2 cellular contexts compared by ENCODE assay signal in the genomic region with DNA sequence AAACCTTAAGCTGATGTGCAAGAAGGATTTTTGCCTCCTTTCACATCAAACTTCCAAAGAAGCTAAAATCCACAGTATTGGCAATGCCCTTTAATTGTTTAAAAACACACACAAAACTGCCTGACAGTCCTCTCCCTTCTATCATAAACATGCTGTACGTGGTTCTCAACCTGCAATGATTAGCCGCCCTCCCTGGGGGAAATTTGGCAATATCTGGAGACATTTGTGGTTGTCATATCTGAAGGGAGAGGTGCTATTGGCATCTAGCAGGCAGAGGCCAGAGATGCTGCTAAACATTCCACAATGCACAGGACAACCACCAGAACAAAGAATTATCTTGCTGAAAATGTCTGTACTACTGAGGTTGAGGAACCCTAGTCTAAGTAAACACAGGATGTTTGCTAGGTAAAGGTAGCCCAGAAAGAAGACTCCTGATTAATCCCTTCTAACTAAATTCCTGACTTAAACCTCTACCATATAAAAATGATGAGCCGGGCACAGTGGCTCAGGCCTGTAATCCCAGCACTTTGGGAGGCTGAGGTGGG.
TF ChIP-seq lines count a peak whose summit lies in the region.

No MANE protein-coding gene starts in this region.

TF ChIP-seq in GM23338, 12 proteins besides CTCF, POLR2A, EP300 and RAD21:
- TF ChIP-seq, protein P1, sequence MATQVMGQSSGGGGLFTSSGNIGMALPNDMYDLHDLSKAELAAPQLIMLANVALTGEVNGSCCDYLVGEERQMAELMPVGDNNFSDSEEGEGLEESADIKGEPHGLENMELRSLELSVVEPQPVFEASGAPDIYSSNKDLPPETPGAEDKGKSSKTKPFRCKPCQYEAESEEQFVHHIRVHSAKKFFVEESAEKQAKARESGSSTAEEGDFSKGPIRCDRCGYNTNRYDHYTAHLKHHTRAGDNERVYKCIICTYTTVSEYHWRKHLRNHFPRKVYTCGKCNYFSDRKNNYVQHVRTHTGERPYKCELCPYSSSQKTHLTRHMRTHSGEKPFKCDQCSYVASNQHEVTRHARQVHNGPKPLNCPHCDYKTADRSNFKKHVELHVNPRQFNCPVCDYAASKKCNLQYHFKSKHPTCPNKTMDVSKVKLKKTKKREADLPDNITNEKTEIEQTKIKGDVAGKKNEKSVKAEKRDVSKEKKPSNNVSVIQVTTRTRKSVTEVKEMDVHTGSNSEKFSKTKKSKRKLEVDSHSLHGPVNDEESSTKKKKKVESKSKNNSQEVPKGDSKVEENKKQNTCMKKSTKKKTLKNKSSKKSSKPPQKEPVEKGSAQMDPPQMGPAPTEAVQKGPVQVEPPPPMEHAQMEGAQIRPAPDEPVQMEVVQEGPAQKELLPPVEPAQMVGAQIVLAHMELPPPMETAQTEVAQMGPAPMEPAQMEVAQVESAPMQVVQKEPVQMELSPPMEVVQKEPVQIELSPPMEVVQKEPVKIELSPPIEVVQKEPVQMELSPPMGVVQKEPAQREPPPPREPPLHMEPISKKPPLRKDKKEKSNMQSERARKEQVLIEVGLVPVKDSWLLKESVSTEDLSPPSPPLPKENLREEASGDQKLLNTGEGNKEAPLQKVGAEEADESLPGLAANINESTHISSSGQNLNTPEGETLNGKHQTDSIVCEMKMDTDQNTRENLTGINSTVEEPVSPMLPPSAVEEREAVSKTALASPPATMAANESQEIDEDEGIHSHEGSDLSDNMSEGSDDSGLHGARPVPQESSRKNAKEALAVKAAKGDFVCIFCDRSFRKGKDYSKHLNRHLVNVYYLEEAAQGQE (IDR thresholded peaks at IDR 0.05; ENCODE audit: unreplicated experiment): no peak
- TF ChIP-seq NANOG (IDR thresholded peaks at IDR 0.05; ENCODE audit: borderline replicate concordance): no peak
- TF ChIP-seq EZH2phosphoT487 (IDR thresholded peaks at IDR 0.05; ENCODE audit: unreplicated experiment): no peak
- no peak for TF ChIP-seq ZNF331 (CRISPR knock-in tag; IDR thresholded peaks at IDR 0.05; ENCODE audit: low read depth)

TF ChIP-seq in WTC11, 78 proteins besides CTCF, POLR2A, EP300 and RAD21 (continued from another document):
- TF ChIP-seq, protein P2, sequence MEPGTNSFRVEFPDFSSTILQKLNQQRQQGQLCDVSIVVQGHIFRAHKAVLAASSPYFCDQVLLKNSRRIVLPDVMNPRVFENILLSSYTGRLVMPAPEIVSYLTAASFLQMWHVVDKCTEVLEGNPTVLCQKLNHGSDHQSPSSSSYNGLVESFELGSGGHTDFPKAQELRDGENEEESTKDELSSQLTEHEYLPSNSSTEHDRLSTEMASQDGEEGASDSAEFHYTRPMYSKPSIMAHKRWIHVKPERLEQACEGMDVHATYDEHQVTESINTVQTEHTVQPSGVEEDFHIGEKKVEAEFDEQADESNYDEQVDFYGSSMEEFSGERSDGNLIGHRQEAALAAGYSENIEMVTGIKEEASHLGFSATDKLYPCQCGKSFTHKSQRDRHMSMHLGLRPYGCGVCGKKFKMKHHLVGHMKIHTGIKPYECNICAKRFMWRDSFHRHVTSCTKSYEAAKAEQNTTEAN (CRISPR knock-in tag; IDR thresholded peaks at IDR 0.05): no peak
- TF ChIP-seq NFE2L1 (CRISPR knock-in tag; IDR thresholded peaks at IDR 0.05) (no peak), JAZF1 (CRISPR knock-in tag; IDR thresholded peaks at IDR 0.05) (no peak), CREB1 (CRISPR knock-in tag; IDR thresholded peaks at IDR 0.05) (no peak)
